In genomic region chr7:142745091-142745635, GRCh38 we compare ENCODE assay signal across 1 cellular context.
TF ChIP-seq lines count a peak whose summit lies in the region.

No MANE protein-coding gene starts in this region.

TF ChIP-seq in K562, 482 proteins besides CTCF, POLR2A, EP300 and RAD21 (continued from another document):
- TF ChIP-seq, protein P1, sequence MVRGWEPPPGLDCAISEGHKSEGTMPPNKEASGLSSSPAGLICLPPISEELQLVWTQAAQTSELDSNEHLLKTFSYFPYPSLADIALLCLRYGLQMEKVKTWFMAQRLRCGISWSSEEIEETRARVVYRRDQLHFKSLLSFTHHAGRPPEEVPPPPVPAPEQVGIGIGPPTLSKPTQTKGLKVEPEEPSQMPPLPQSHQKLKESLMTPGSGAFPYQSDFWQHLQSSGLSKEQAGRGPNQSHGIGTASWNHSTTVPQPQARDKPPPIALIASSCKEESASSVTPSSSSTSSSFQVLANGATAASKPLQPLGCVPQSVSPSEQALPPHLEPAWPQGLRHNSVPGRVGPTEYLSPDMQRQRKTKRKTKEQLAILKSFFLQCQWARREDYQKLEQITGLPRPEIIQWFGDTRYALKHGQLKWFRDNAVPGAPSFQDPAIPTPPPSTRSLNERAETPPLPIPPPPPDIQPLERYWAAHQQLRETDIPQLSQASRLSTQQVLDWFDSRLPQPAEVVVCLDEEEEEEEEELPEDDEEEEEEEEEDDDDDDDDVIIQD (CRISPR knock-in tag; IDR thresholded peaks at IDR 0.05), result no peak
- TF ChIP-seq NFIC (IDR thresholded peaks at IDR 0.05), result peak; percentile 39
- TF ChIP-seq HINFP (tag; conservative IDR thresholded peaks at IDR 0.05; ENCODE audit: low read depth), result no peak
- TF ChIP-seq, protein P2, sequence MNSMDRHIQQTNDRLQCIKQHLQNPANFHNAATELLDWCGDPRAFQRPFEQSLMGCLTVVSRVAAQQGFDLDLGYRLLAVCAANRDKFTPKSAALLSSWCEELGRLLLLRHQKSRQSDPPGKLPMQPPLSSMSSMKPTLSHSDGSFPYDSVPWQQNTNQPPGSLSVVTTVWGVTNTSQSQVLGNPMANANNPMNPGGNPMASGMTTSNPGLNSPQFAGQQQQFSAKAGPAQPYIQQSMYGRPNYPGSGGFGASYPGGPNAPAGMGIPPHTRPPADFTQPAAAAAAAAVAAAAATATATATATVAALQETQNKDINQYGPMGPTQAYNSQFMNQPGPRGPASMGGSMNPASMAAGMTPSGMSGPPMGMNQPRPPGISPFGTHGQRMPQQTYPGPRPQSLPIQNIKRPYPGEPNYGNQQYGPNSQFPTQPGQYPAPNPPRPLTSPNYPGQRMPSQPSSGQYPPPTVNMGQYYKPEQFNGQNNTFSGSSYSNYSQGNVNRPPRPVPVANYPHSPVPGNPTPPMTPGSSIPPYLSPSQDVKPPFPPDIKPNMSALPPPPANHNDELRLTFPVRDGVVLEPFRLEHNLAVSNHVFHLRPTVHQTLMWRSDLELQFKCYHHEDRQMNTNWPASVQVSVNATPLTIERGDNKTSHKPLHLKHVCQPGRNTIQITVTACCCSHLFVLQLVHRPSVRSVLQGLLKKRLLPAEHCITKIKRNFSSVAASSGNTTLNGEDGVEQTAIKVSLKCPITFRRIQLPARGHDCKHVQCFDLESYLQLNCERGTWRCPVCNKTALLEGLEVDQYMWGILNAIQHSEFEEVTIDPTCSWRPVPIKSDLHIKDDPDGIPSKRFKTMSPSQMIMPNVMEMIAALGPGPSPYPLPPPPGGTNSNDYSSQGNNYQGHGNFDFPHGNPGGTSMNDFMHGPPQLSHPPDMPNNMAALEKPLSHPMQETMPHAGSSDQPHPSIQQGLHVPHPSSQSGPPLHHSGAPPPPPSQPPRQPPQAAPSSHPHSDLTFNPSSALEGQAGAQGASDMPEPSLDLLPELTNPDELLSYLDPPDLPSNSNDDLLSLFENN (IDR thresholded peaks at IDR 0.05; ENCODE audit: low read depth in 2 of 2, low read length in 2 of 2), result no peak
- no peak for TF ChIP-seq ZNF445 (CRISPR knock-in tag; IDR thresholded peaks at IDR 0.05; ENCODE audit: low read depth)
